In genomic region chr5:149363936-149364335, GRCh38 we compare ENCODE assay signal across 17 cellular contexts. TPM values are rescaled to one million over a fixed set of nuclear protein-coding genes. Genes with fewer than 3 reads are reported as not detected.
DNase-seq lines count a peak whose midpoint lies in the region; ATAC-seq and TF ChIP-seq lines count a peak whose summit lies in the region.
"Had no signal": no experiment of that assay in that cellular context is flagged by ENCODE, and none has a peak within 500 bp of the region (broad histone marks: within the 10 kb centered on the region; RNA-seq: fewer than 3 reads in every experiment).

No MANE protein-coding gene starts in this region.

- H3K36me3 ChIP-seq in MM.1S (replicated peaks; ENCODE audit: insufficient read depth, low read length), result no peaks in the 10 kb centered on the region
- H3K36me3 ChIP-seq in endodermal cell (ENCODE audit: control insufficient read depth, insufficient read depth, low read length), result no peaks in the 10 kb centered on the region
- H3K36me3 ChIP-seq: HAP-1 had no signal

- H3F3A ChIP-seq in MM.1S (ENCODE audit: insufficient read depth, low read length), result peaks cover 20% of the 10 kb centered on the region

- no peaks in the 10 kb centered on the region for H3K27me3 Mint-ChIP-seq in activated CD4-positive, alpha-beta T cell treated with anti-CD3 and anti-CD28 coated beads, Interleukin-2, amount 10 ng/mL, durations not matched to agents 7 days and 5 days
- H3K27me3 Mint-ChIP-seq in activated CD4-positive, alpha-beta T cell treated with anti-CD3 and anti-CD28 coated beads, Interleukin-2, amount 10 ng/mL, durations not matched to agents 24 days and 14 days, result no peaks in the 10 kb centered on the region
- peaks cover 10% of the 10 kb centered on the region for H3K27me3 Mint-ChIP-seq in endodermal cell (ENCODE audit: insufficient read depth)
- H3K27me3 Mint-ChIP-seq in activated CD8-positive, alpha-beta T cell treated with anti-CD3 and anti-CD28 coated beads, Interleukin-2, amount 10 ng/mL, durations not matched to agents 7 days and 5 days (ENCODE audit: low read depth), result no peaks in the 10 kb centered on the region

- CTCF ChIA-PET in activated CD4-positive, alpha-beta T cell treated with anti-CD3 and anti-CD28 coated beads, Interleukin-2, amount 10 ng/mL, durations not matched to agents 7 days and 5 days (lab: Charles Lee), result interaction anchor here (0.9 to 1.9 kb wide), 4 partner anchors 13 to 32 kb away, joined by 3 to 5 read pairs (median 4); partner anchors contain the start of genes GRPEL2 and IL17B
- CTCF ChIA-PET in activated CD8-positive, alpha-beta T cell treated with anti-CD3 and anti-CD28 coated beads, Interleukin-2, amount 10 ng/mL, durations not matched to agents 7 days and 5 days (lab: Charles Lee), result interaction anchor here (1.3 kb wide), 1 partner anchor 8 kb away, joined by 6 read pairs; no protein-coding TSS in a partner anchor

- no peaks in the 10 kb centered on the region for H3K9me3 ChIP-seq in MM.1S (replicated peaks; ENCODE audit: insufficient read depth, low read length)
- H3K9me3 ChIP-seq in endodermal cell (ENCODE audit: control insufficient read depth, low read length), result no peaks in the 10 kb centered on the region
- H3K9me3 ChIP-seq: A549, HAP-1 had no signal

- no peak overlapping the region for H3K4me3 ChIP-seq in MM.1S (ENCODE audit: low read length)
- no peak overlapping the region for H3K4me3 ChIP-seq in endodermal cell (ENCODE audit: low read length)
- H3K4me3 ChIP-seq: A549, GM12878, HAP-1 had no signal

- H3K9me3 Mint-ChIP-seq in activated CD4-positive, alpha-beta T cell treated with anti-CD3 and anti-CD28 coated beads, Interleukin-2, amount 10 ng/mL, durations not matched to agents 7 days and 5 days, result no peaks in the 10 kb centered on the region
- no peaks in the 10 kb centered on the region for H3K9me3 Mint-ChIP-seq in activated CD4-positive, alpha-beta T cell treated with anti-CD3 and anti-CD28 coated beads, Interleukin-2, amount 10 ng/mL, durations not matched to agents 24 days and 14 days
- H3K9me3 Mint-ChIP-seq in endodermal cell, result no peaks in the 10 kb centered on the region
- no peaks in the 10 kb centered on the region for H3K9me3 Mint-ChIP-seq in activated CD8-positive, alpha-beta T cell treated with anti-CD3 and anti-CD28 coated beads, Interleukin-2, amount 10 ng/mL, durations not matched to agents 7 days and 5 days (ENCODE audit: insufficient read depth)
- H3K9me3 Mint-ChIP-seq: CD8-positive, alpha-beta T cell had no signal

- H4K20me1 ChIP-seq in MM.1S (ENCODE audit: insufficient read depth, low read length), result no peaks in the 10 kb centered on the region

- ATAC-seq in activated CD8-positive, alpha-beta T cell treated with anti-CD3 and anti-CD28 coated beads, Interleukin-2, amount 10 ng/mL, durations not matched to agents 7 days and 5 days, result no peak
- ATAC-seq: A549; CD8-positive, alpha-beta T cell; GM12878 had no signal

- H3K9ac ChIP-seq in MM.1S (ENCODE audit: low read length) (no peak overlapping the region), endodermal cell (ENCODE audit: extremely low read depth, low read length, poor library complexity, severe bottlenecking) (no peak overlapping the region)

- H3K27ac Mint-ChIP-seq in activated CD4-positive, alpha-beta T cell treated with anti-CD3 and anti-CD28 coated beads, Interleukin-2, amount 10 ng/mL, durations not matched to agents 7 days and 5 days, result peak overlapping the region; percentile 62
- H3K27ac Mint-ChIP-seq in activated CD4-positive, alpha-beta T cell treated with anti-CD3 and anti-CD28 coated beads, Interleukin-2, amount 10 ng/mL, durations not matched to agents 24 days and 14 days, result no peak overlapping the region
- no peak overlapping the region for H3K27ac Mint-ChIP-seq in endodermal cell
- H3K27ac Mint-ChIP-seq in activated CD8-positive, alpha-beta T cell treated with anti-CD3 and anti-CD28 coated beads, Interleukin-2, amount 10 ng/mL, durations not matched to agents 7 days and 5 days, result no peak overlapping the region
- H3K27ac Mint-ChIP-seq: CD8-positive, alpha-beta T cell had no signal

- peaks cover 5% of the 10 kb centered on the region for H3K79me2 ChIP-seq in MM.1S (ENCODE audit: low read length)

- TF ChIP-seq CTCF in MM.1S (IDR thresholded peaks at IDR 0.05; ENCODE audit: low read length), result no peak
- TF ChIP-seq CTCF in endodermal cell (conservative IDR thresholded peaks at IDR 0.05), result no peak

- peaks cover 36% of the 10 kb centered on the region for H3K4me1 Mint-ChIP-seq in activated CD4-positive, alpha-beta T cell treated with anti-CD3 and anti-CD28 coated beads, Interleukin-2, amount 10 ng/mL, durations not matched to agents 7 days and 5 days
- peaks cover 20% of the 10 kb centered on the region for H3K4me1 Mint-ChIP-seq in activated CD4-positive, alpha-beta T cell treated with anti-CD3 and anti-CD28 coated beads, Interleukin-2, amount 10 ng/mL, durations not matched to agents 24 days and 14 days
- H3K4me1 Mint-ChIP-seq in endodermal cell, result no peaks in the 10 kb centered on the region
- H3K4me1 Mint-ChIP-seq in activated CD8-positive, alpha-beta T cell treated with anti-CD3 and anti-CD28 coated beads, Interleukin-2, amount 10 ng/mL, durations not matched to agents 7 days and 5 days (ENCODE audit: low read depth), result peaks cover 35% of the 10 kb centered on the region

- H3K36me3 Mint-ChIP-seq in activated CD4-positive, alpha-beta T cell treated with anti-CD3 and anti-CD28 coated beads, Interleukin-2, amount 10 ng/mL, durations not matched to agents 7 days and 5 days (ENCODE audit: low read depth), result peaks cover 26% of the 10 kb centered on the region
- H3K36me3 Mint-ChIP-seq in activated CD4-positive, alpha-beta T cell treated with anti-CD3 and anti-CD28 coated beads, Interleukin-2, amount 10 ng/mL, durations not matched to agents 24 days and 14 days (ENCODE audit: low read depth), result peaks cover 12% of the 10 kb centered on the region
- H3K36me3 Mint-ChIP-seq in endodermal cell (ENCODE audit: low read depth), result no peaks in the 10 kb centered on the region
- peaks cover 44% of the 10 kb centered on the region for H3K36me3 Mint-ChIP-seq in activated CD8-positive, alpha-beta T cell treated with anti-CD3 and anti-CD28 coated beads, Interleukin-2, amount 10 ng/mL, durations not matched to agents 7 days and 5 days (ENCODE audit: low read depth)

- H2AFZ ChIP-seq in MM.1S (ENCODE audit: low read length), result no peak overlapping the region

- intact Hi-C loops in activated CD4-positive, alpha-beta T cell treated with anti-CD3 and anti-CD28 coated beads, Interleukin-2, amount 10 ng/mL, durations not matched to agents 24 days and 14 days (cut with micrococcal nuclease), result no loop called here

- 90 to 100% methylated on average over 2 to 9 of the region's 9 CpGs for WGBS in endodermal cell (ENCODE audit: insufficient coverage in 1 of 2, insufficient read length in 1 of 2), 2 experiments

- H3K27me3 ChIP-seq in MM.1S (replicated peaks; ENCODE audit: insufficient read depth, low read length), result no peaks in the 10 kb centered on the region
- H3K27me3 ChIP-seq in endodermal cell (ENCODE audit: control insufficient read depth, insufficient read depth, low read length, poor library complexity, severe bottlenecking), result peaks cover 20% of the 10 kb centered on the region

- H3K9me2 ChIP-seq in MM.1S (replicated peaks; ENCODE audit: insufficient read depth, low read length), result no peaks in the 10 kb centered on the region

- H3K27ac ChIP-seq in MM.1S (ENCODE audit: low read length) (no peak overlapping the region), endodermal cell (ENCODE audit: low read depth, low read length) (no peak overlapping the region)
- H3K27ac ChIP-seq: 22Rv1, A549, C4-2B had no signal

- no peak overlapping the region for H3K4me3 Mint-ChIP-seq in activated CD4-positive, alpha-beta T cell treated with anti-CD3 and anti-CD28 coated beads, Interleukin-2, amount 10 ng/mL, durations not matched to agents 7 days and 5 days
- H3K4me3 Mint-ChIP-seq in activated CD4-positive, alpha-beta T cell treated with anti-CD3 and anti-CD28 coated beads, Interleukin-2, amount 10 ng/mL, durations not matched to agents 24 days and 14 days, result no peak overlapping the region
- H3K4me3 Mint-ChIP-seq in endodermal cell, result no peak overlapping the region
- H3K4me3 Mint-ChIP-seq in activated CD8-positive, alpha-beta T cell treated with anti-CD3 and anti-CD28 coated beads, Interleukin-2, amount 10 ng/mL, durations not matched to agents 7 days and 5 days, result no peak overlapping the region
- H3K4me3 Mint-ChIP-seq: CD8-positive, alpha-beta T cell had no signal

- POLR2A ChIA-PET in activated CD4-positive, alpha-beta T cell treated with anti-CD3 and anti-CD28 coated beads, Interleukin-2, amount 10 ng/mL, durations not matched to agents 7 days and 5 days (lab: Charles Lee), result no interaction called here
- POLR2A ChIA-PET in activated CD8-positive, alpha-beta T cell treated with anti-CD3 and anti-CD28 coated beads, Interleukin-2, amount 10 ng/mL, durations not matched to agents 7 days and 5 days (lab: Charles Lee), result no interaction called here

- DNase-seq in activated CD4-positive, alpha-beta T cell treated with anti-CD3 and anti-CD28 coated beads, Interleukin-2, amount 10 ng/mL, durations not matched to agents 7 days and 5 days, result no peak
- no peak for DNase-seq in activated CD4-positive, alpha-beta T cell treated with anti-CD3 and anti-CD28 coated beads, Interleukin-2, amount 10 ng/mL, durations not matched to agents 24 days and 14 days
- DNase-seq in MM.1S (peak; percentile 3), endodermal cell (peak; percentile 41), cerebellar cortex (ENCODE audit: low spot score) (no peak), epidermal melanocyte (ENCODE audit: insufficient read length, low spot score) (no peak)
- DNase-seq in activated CD8-positive, alpha-beta T cell treated with anti-CD3 and anti-CD28 coated beads, Interleukin-2, amount 10 ng/mL, durations not matched to agents 7 days and 5 days, result no peak
- DNase-seq: Calu3; CD8-positive, alpha-beta T cell; DND-41; EL had no signal

- peaks cover 53% of the 10 kb centered on the region for H3K4me1 ChIP-seq in MM.1S (ENCODE audit: low read length)
- no peaks in the 10 kb centered on the region for H3K4me1 ChIP-seq in endodermal cell (ENCODE audit: control insufficient read depth, insufficient read depth, low read length)
- H3K4me1 ChIP-seq: HAP-1 had no signal

- H3K4me2 ChIP-seq in MM.1S (ENCODE audit: low read depth, low read length), result no peak overlapping the region
- H3K4me2 ChIP-seq: A549 had no signal

RNA-seq across cellular contexts. Expression of gene PCYOX1L, which starts 6.1 kb away (rescaled TPM):
- total RNA-seq in activated CD4-positive, alpha-beta T cell treated with anti-CD3 and anti-CD28 coated beads, Interleukin-2, amount 10 ng/mL, durations not matched to agents 7 days and 5 days, result 10 to 100 TPM; 34.5 to 34.6 TPM
- total RNA-seq in activated CD4-positive, alpha-beta T cell treated with anti-CD3 and anti-CD28 coated beads, Interleukin-2, amount 10 ng/mL, durations not matched to agents 24 days and 14 days, result 19.8 and 21.2 TPM in 2 replicates
- 10 to 100 TPM; 11.1 to 11.7 TPM for total RNA-seq in endodermal cell
- polyA plus RNA-seq in endodermal cell (2013, experiment 1 of 2), result 16.1 TPM
- 13.6 TPM for polyA plus RNA-seq in endodermal cell (2013, experiment 2 of 2)
- 10 to 100 TPM; 33.9 to 35.0 TPM for total RNA-seq in activated CD8-positive, alpha-beta T cell treated with anti-CD3 and anti-CD28 coated beads, Interleukin-2, amount 10 ng/mL, durations not matched to agents 7 days and 5 days

RNA-seq across cellular contexts. Expression of gene IL17B, which starts 15.2 kb away (rescaled TPM):
- not detected for total RNA-seq in activated CD4-positive, alpha-beta T cell treated with anti-CD3 and anti-CD28 coated beads, Interleukin-2, amount 10 ng/mL, durations not matched to agents 7 days and 5 days
- not detected in 2 replicates for total RNA-seq in activated CD4-positive, alpha-beta T cell treated with anti-CD3 and anti-CD28 coated beads, Interleukin-2, amount 10 ng/mL, durations not matched to agents 24 days and 14 days
- total RNA-seq in endodermal cell, result not detected
- polyA plus RNA-seq in endodermal cell (2013, experiment 1 of 2), result not detected
- polyA plus RNA-seq in endodermal cell (2013, experiment 2 of 2), result not detected
- total RNA-seq in activated CD8-positive, alpha-beta T cell treated with anti-CD3 and anti-CD28 coated beads, Interleukin-2, amount 10 ng/mL, durations not matched to agents 7 days and 5 days, result not detected
- total RNA-seq: Calu3; CD8-positive, alpha-beta T cell; GM12878; HT1080 had no signal
- polyA plus RNA-seq: GM12878 had no signal

RNA-seq across cellular contexts. Expression of gene GRPEL2, which starts 18.6 kb away (rescaled TPM):
- 10 to 100 TPM; 36.1 to 36.6 TPM for total RNA-seq in activated CD4-positive, alpha-beta T cell treated with anti-CD3 and anti-CD28 coated beads, Interleukin-2, amount 10 ng/mL, durations not matched to agents 7 days and 5 days
- 30.6 and 30.7 TPM in 2 replicates for total RNA-seq in activated CD4-positive, alpha-beta T cell treated with anti-CD3 and anti-CD28 coated beads, Interleukin-2, amount 10 ng/mL, durations not matched to agents 24 days and 14 days
- 10 to 100 TPM; 26.2 to 31.6 TPM for total RNA-seq in endodermal cell
- 12.4 TPM for polyA plus RNA-seq in endodermal cell (2013, experiment 1 of 2)
- 11.6 TPM for polyA plus RNA-seq in endodermal cell (2013, experiment 2 of 2)
- 10 to 100 TPM; 29.9 to 30.0 TPM for total RNA-seq in activated CD8-positive, alpha-beta T cell treated with anti-CD3 and anti-CD28 coated beads, Interleukin-2, amount 10 ng/mL, durations not matched to agents 7 days and 5 days

Comparison
In these comparisons a context has a peak if more than half of its experiments do, and no peak if none do; other contexts are left out.
1. DNase-seq: peak in MM.1S (single experiment) and endodermal cell (single experiment); none in activated CD4-positive, alpha-beta T cell treated with anti-CD3 and anti-CD28 coated beads, Interleukin-2, amount 10 ng/mL, durations not matched to agents 7 days and 5 days (single experiment), activated CD4-positive, alpha-beta T cell treated with anti-CD3 and anti-CD28 coated beads, Interleukin-2, amount 10 ng/mL, durations not matched to agents 24 days and 14 days (single experiment), cerebellar cortex (single experiment), activated CD8-positive, alpha-beta T cell treated with anti-CD3 and anti-CD28 coated beads, Interleukin-2, amount 10 ng/mL, durations not matched to agents 7 days and 5 days (single experiment) and epidermal melanocyte (single experiment).